1 cellular context compared by ENCODE assay signal in the genomic region with DNA sequence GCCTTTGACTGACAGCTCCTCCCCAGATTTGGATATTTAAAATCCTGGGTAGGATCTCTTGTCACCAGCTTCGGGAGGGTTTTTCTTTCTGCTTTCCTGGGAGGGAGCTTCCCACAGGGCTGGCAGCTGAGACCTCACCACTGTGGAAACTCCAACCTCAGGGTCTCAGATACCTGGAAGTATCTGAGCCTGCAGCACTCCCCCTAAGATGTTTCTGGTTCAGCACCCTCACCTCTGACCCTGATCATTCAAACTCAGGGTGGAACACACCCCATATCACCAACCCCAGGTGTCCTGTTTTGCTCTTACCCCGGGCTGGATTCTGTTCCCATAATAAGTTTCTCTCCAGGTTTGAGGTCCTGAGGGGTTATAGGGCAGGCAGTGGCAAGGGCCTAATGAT.
TF ChIP-seq lines count a peak whose summit lies in the region.

No MANE protein-coding gene starts in this region.

TF ChIP-seq in WTC11, 78 proteins besides CTCF, POLR2A, EP300 and RAD21 (continued from another document):
- TF ChIP-seq NR3C1 (CRISPR knock-in tag; conservative IDR thresholded peaks at IDR 0.05; ENCODE audit: low read depth): no peak
- TF ChIP-seq MYBL2 (CRISPR knock-in tag; IDR thresholded peaks at IDR 0.05): no peak
- TF ChIP-seq, protein P1, sequence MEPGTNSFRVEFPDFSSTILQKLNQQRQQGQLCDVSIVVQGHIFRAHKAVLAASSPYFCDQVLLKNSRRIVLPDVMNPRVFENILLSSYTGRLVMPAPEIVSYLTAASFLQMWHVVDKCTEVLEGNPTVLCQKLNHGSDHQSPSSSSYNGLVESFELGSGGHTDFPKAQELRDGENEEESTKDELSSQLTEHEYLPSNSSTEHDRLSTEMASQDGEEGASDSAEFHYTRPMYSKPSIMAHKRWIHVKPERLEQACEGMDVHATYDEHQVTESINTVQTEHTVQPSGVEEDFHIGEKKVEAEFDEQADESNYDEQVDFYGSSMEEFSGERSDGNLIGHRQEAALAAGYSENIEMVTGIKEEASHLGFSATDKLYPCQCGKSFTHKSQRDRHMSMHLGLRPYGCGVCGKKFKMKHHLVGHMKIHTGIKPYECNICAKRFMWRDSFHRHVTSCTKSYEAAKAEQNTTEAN (CRISPR knock-in tag; IDR thresholded peaks at IDR 0.05): no peak
- no peak for TF ChIP-seq ZNF138 (CRISPR knock-in tag; conservative IDR thresholded peaks at IDR 0.05)
- no peak for TF ChIP-seq FOXJ3 (CRISPR knock-in tag; IDR thresholded peaks at IDR 0.05; ENCODE audit: borderline replicate concordance)
